In the genomic region with DNA sequence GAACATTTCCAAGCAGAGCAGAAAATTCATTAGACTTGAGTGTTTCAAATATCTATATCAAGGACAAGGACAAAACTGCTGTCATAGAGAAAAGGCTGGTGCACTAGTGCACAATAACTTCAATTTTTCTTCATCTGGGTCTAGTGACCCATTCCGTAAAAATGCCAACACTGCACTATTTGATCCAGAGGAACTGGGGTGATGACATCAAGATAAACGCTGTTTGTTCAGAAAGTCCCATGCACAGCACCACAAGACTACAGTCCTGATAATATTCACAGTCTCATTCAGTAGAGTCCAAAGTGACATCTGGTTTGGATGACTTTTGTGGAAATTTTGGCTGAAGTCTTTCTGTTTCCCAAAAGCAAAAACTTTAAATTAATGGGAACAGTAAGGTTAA, we compare ENCODE assay signal across 1 cellular context.
A peak's percentile ranks its signal among the peaks of the same experiment; 100 is the strongest.
TF ChIP-seq lines count a peak whose summit lies in the region.

No MANE protein-coding gene starts in this region.

TF ChIP-seq in K562, 482 proteins besides CTCF, POLR2A, EP300 and RAD21 (continued from another document):
- TF ChIP-seq, protein P1, sequence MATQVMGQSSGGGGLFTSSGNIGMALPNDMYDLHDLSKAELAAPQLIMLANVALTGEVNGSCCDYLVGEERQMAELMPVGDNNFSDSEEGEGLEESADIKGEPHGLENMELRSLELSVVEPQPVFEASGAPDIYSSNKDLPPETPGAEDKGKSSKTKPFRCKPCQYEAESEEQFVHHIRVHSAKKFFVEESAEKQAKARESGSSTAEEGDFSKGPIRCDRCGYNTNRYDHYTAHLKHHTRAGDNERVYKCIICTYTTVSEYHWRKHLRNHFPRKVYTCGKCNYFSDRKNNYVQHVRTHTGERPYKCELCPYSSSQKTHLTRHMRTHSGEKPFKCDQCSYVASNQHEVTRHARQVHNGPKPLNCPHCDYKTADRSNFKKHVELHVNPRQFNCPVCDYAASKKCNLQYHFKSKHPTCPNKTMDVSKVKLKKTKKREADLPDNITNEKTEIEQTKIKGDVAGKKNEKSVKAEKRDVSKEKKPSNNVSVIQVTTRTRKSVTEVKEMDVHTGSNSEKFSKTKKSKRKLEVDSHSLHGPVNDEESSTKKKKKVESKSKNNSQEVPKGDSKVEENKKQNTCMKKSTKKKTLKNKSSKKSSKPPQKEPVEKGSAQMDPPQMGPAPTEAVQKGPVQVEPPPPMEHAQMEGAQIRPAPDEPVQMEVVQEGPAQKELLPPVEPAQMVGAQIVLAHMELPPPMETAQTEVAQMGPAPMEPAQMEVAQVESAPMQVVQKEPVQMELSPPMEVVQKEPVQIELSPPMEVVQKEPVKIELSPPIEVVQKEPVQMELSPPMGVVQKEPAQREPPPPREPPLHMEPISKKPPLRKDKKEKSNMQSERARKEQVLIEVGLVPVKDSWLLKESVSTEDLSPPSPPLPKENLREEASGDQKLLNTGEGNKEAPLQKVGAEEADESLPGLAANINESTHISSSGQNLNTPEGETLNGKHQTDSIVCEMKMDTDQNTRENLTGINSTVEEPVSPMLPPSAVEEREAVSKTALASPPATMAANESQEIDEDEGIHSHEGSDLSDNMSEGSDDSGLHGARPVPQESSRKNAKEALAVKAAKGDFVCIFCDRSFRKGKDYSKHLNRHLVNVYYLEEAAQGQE (CRISPR knock-in tag; IDR thresholded peaks at IDR 0.05; ENCODE audit: low read depth): no peak
- TF ChIP-seq NFIX (CRISPR knock-in tag; IDR thresholded peaks at IDR 0.05; ENCODE audit: low read depth) (no peak), KAT7 (CRISPR knock-in tag; IDR thresholded peaks at IDR 0.05; ENCODE audit: borderline replicate concordance) (no peak), ZNF584 (CRISPR knock-in tag; IDR thresholded peaks at IDR 0.05; ENCODE audit: low read depth) (no peak), ETV5 (CRISPR knock-in tag; IDR thresholded peaks at IDR 0.05; ENCODE audit: low read depth) (no peak), DDX20 (tag; IDR thresholded peaks at IDR 0.05; ENCODE audit: low read depth) (no peak), SLC30A9 (CRISPR knock-in tag; IDR thresholded peaks at IDR 0.05) (no peak), SIN3A (IDR thresholded peaks at IDR 0.05; ENCODE audit: borderline replicate concordance in 2 of 2, control insufficient read depth in 1 of 2, low read depth in 2 of 2, low read length in 2 of 2) (no peak), PHF8 (IDR thresholded peaks at IDR 0.05; ENCODE audit: borderline replicate concordance, low read length) (no peak), ZKSCAN8 (CRISPR knock-in tag; IDR thresholded peaks at IDR 0.05) (no peak), SREBF2 (CRISPR knock-in tag; IDR thresholded peaks at IDR 0.05) (no peak), ZNF830 (CRISPR knock-in tag; IDR thresholded peaks at IDR 0.05) (no peak), SRSF7 (optimal IDR thresholded peaks at IDR 0.05; ENCODE audit: low read depth, low read length) (no peak), EP400 (IDR thresholded peaks at IDR 0.05) (no peak), ASH1L (IDR thresholded peaks at IDR 0.05; ENCODE audit: borderline replicate concordance, low read depth, partially characterized antibody) (no peak), MCM5 (IDR thresholded peaks at IDR 0.05; ENCODE audit: low read depth) (no peak), GABPA (tag; conservative IDR thresholded peaks at IDR 0.05; ENCODE audit: low read depth) (no peak), C11orf30 (IDR thresholded peaks at IDR 0.05; ENCODE audit: low read depth) (peak; percentile 27; the same call in 1 of the 2 replicates), MEF2A (IDR thresholded peaks at IDR 0.05; ENCODE audit: control insufficient read depth, low read depth, low read length) (no peak), NFIC (IDR thresholded peaks at IDR 0.05) (no peak), NFE2 (IDR thresholded peaks at IDR 0.05; ENCODE audit: low read depth) (no peak), PRPF4 (IDR thresholded peaks at IDR 0.05; ENCODE audit: insufficient read depth, low read depth, low read length, poor library complexity, severe bottlenecking) (no peak), MAFG (tag; conservative IDR thresholded peaks at IDR 0.05) (0 out of 2 replicates have a peak, but pooled peaks have one; percentile 20), ZBTB1 (CRISPR knock-in tag; IDR thresholded peaks at IDR 0.05; ENCODE audit: borderline replicate concordance, low read depth) (no peak), ZNF780A (CRISPR knock-in tag; IDR thresholded peaks at IDR 0.05) (no peak), MAFF (IDR thresholded peaks at IDR 0.05; ENCODE audit: low read length) (peak; percentile 36; the same call in 1 of the 2 replicates), L3MBTL2 (IDR thresholded peaks at IDR 0.05) (no peak), TAF9B (IDR thresholded peaks at IDR 0.05; ENCODE audit: partially characterized antibody) (no peak), CHD2 (IDR thresholded peaks at IDR 0.05; ENCODE audit: low read depth, low read length) (no peak), ZNF316 (IDR thresholded peaks at IDR 0.05) (peak; percentile 42; the same call in 1 of the 2 replicates)
- TF ChIP-seq, protein P2, sequence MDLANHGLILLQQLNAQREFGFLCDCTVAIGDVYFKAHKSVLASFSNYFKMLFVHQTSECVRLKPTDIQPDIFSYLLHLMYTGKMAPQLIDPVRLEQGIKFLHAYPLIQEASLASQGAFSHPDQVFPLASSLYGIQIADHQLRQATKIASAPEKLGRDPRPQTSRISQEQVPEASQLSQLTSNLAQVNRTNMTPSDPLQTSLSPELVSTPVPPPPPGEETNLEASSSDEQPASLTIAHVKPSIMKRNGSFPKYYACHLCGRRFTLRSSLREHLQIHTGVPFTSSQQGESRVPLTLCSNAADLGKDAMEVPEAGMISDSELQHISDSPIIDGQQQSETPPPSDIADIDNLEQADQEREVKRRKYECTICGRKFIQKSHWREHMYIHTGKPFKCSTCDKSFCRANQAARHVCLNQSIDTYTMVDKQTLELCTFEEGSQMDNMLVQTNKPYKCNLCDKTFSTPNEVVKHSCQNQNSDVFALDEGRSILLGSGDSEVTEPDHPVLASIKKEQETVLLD (IDR thresholded peaks at IDR 0.05): no peak
- TF ChIP-seq, protein P3, sequence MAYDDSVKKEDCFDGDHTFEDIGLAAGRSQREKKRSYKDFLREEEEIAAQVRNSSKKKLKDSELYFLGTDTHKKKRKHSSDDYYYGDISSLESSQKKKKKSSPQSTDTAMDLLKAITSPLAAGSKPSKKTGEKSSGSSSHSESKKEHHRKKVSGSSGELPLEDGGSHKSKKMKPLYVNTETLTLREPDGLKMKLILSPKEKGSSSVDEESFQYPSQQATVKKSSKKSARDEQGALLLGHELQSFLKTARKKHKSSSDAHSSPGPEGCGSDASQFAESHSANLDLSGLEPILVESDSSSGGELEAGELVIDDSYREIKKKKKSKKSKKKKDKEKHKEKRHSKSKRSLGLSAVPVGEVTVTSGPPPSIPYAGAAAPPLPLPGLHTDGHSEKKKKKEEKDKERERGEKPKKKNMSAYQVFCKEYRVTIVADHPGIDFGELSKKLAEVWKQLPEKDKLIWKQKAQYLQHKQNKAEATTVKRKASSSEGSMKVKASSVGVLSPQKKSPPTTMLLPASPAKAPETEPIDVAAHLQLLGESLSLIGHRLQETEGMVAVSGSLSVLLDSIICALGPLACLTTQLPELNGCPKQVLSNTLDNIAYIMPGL (CRISPR knock-in tag; IDR thresholded peaks at IDR 0.05): no peak
- TF ChIP-seq, protein P4, sequence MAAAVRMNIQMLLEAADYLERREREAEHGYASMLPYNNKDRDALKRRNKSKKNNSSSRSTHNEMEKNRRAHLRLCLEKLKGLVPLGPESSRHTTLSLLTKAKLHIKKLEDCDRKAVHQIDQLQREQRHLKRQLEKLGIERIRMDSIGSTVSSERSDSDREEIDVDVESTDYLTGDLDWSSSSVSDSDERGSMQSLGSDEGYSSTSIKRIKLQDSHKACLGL (CRISPR knock-in tag; IDR thresholded peaks at IDR 0.05; ENCODE audit: borderline replicate concordance, poor library complexity, severe bottlenecking): no peak
- TF ChIP-seq, protein P5, sequence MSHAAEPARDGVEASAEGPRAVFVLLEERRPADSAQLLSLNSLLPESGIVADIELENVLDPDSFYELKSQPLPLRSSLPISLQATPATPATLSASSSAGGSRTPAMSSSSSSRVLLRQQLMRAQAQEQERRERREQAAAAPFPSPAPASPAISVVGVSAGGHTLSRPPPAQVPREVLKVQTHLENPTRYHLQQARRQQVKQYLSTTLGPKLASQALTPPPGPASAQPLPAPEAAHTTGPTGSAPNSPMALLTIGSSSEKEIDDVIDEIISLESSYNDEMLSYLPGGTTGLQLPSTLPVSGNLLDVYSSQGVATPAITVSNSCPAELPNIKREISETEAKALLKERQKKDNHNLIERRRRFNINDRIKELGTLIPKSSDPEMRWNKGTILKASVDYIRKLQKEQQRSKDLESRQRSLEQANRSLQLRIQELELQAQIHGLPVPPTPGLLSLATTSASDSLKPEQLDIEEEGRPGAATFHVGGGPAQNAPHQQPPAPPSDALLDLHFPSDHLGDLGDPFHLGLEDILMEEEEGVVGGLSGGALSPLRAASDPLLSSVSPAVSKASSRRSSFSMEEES (CRISPR knock-in tag; IDR thresholded peaks at IDR 0.05): no peak
- TF ChIP-seq, protein P6, sequence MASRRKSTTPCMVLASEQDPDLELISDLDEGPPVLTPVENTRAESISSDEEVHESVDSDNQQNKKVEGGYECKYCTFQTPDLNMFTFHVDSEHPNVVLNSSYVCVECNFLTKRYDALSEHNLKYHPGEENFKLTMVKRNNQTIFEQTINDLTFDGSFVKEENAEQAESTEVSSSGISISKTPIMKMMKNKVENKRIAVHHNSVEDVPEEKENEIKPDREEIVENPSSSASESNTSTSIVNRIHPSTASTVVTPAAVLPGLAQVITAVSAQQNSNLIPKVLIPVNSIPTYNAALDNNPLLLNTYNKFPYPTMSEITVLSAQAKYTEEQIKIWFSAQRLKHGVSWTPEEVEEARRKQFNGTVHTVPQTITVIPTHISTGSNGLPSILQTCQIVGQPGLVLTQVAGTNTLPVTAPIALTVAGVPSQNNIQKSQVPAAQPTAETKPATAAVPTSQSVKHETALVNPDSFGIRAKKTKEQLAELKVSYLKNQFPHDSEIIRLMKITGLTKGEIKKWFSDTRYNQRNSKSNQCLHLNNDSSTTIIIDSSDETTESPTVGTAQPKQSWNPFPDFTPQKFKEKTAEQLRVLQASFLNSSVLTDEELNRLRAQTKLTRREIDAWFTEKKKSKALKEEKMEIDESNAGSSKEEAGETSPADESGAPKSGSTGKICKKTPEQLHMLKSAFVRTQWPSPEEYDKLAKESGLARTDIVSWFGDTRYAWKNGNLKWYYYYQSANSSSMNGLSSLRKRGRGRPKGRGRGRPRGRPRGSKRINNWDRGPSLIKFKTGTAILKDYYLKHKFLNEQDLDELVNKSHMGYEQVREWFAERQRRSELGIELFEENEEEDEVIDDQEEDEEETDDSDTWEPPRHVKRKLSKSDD (conservative IDR thresholded peaks at IDR 0.05; ENCODE audit: low read length): no peak
- TF ChIP-seq, protein P7, sequence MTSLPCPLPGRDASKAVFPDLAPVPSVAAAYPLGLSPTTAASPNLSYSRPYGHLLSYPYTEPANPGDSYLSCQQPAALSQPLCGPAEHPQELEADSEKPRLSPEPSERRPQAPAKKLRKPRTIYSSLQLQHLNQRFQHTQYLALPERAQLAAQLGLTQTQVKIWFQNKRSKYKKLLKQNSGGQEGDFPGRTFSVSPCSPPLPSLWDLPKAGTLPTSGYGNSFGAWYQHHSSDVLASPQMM (CRISPR knock-in tag; IDR thresholded peaks at IDR 0.05): no peak
- TF ChIP-seq, protein P8, sequence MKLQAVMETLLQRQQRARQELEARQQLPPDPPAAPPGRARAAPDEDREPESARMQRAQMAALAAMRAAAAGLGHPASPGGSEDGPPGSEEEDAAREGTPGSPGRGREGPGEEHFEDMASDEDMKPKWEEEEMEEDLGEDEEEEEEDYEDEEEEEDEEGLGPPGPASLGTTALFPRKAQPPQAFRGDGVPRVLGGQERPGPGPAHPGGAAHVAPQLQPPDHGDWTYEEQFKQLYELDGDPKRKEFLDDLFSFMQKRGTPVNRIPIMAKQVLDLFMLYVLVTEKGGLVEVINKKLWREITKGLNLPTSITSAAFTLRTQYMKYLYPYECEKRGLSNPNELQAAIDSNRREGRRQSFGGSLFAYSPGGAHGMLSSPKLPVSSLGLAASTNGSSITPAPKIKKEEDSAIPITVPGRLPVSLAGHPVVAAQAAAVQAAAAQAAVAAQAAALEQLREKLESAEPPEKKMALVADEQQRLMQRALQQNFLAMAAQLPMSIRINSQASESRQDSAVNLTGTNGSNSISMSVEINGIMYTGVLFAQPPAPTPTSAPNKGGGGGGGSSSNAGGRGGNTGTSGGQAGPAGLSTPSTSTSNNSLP (IDR thresholded peaks at IDR 0.05; ENCODE audit: borderline replicate concordance, low read depth, low read length): no peak
